ENCODE assay signal across 27 cellular contexts in genomic region chr16:20280259-20280658, GRCh38. TPM values are rescaled to one million over a fixed set of nuclear protein-coding genes. Genes with fewer than 3 reads are reported as not detected.
"Had no signal": no experiment of that assay in that cellular context is flagged by ENCODE, and none has a peak within 500 bp of the region (broad histone marks: within the 10 kb centered on the region; RNA-seq: fewer than 3 reads in every experiment).

No MANE protein-coding gene starts in this region.

- DNase-seq: KBM-7, MV-4-11, NCI-H1048, NCI-H1105, NCI-H1417, NCI-H1436 treated with DMSO at 0.1 percent for 48 hours, NCI-H1694, NCI-H187 treated with DMSO at 0.1 percent for 48 hours, NCI-H2029 treated with DMSO at 0.1 percent for 48 hours, NCI-H226, NCI-H446, NCI-H510A, NCI-H524 treated with DMSO at 0.1 percent for 48 hours, NCI-H69, NCI-H774, PC-3, SHP77 treated with DMSO at 0.1 percent for 48 hours, SJCRH30, T-helper 1 cell, T-helper 17 cell had no signal

- H3K4me1 ChIP-seq: SJCRH30 had no signal

- H3K27me3 ChIP-seq: SJCRH30 had no signal

- H3K4me3 ChIP-seq: SJCRH30 had no signal

- ATAC-seq: Panc1, PC-3, Right ventricle myocardium inferior, SK-N-SH treated with all-trans-retinoic acid at 6 μM for 48 hours, T-helper 17 cell had no signal

- H3K27ac ChIP-seq: SJCRH30 had no signal

- H3K36me3 ChIP-seq: SJCRH30 had no signal

- H3K9me3 ChIP-seq: SJCRH30 had no signal

RNA-seq across cellular contexts. Expression of gene GP2, which starts 47.1 kb away (rescaled TPM):
- total RNA-seq: HT-29, LHCN-M2, MCF 10A, PC-3, Right ventricle myocardium inferior, SJCRH30, T-helper 17 cell had no signal
- polyA plus RNA-seq: IgD-negative memory B cell had no signal
